8 cellular contexts compared by ENCODE assay signal in the genomic region with DNA sequence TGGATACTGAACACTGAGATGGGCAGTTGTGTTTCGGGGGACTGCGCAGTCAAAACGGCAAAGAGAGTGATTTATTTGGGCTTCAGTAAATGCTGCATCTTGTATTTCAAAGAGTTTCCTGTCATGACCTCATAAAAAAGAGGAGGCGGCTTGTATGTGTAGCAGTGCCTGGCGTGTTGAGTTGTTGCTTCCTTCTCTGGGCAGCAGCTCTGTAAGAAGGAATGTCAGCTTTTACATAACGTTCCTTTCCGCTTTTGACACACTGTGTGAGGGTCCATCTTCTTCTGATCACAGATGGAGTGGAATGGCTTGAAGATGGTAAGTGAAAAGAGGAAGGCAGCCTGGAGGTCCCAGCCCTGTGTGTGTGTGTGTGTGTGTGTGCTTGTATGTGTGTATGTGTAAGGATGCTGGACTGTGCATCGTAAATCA. TPM values are rescaled to one million over a fixed set of nuclear protein-coding genes. Genes with fewer than 3 reads are reported as not detected.
DNase-seq lines count a peak whose midpoint lies in the region; ATAC-seq and TF ChIP-seq lines count a peak whose summit lies in the region.

No MANE protein-coding gene starts in this region.

- in situ Hi-C loops in GM13977 (cut with MboI; ENCODE audit: low pct_unique_long_range_greater_than_20kb, low sequenced_read_pairs, unreplicated experiment): no loop called here

- TF ChIP-seq CTCF in GM13977 (IDR thresholded peaks at IDR 0.05; ENCODE audit: extremely low read depth, insufficient read depth, missing control alignments): no peak

- peak overlapping the region; percentile 13 for H3K27ac ChIP-seq in layer of hippocampus (ENCODE audit: low read depth, low read length)

- H3K27me3 ChIP-seq in layer of hippocampus (ENCODE audit: control insufficient read depth, insufficient read depth, low read length): no peaks in the 10 kb centered on the region

- ATAC-seq in SK-N-SH treated with all-trans-retinoic acid at 6 μM for 48 hours: peak; percentile 75

- DNase-seq in COLO668 (lab: John Stamatoyannopoulos, UW; ENCODE audit: unreplicated experiment) (peak; percentile 84), NCI-H128 (lab: John Stamatoyannopoulos, UW; ENCODE audit: unreplicated experiment) (peak; percentile 66), iPS-NIHi7 (ENCODE audit: extremely low spot score) (no peak), mucosa of gallbladder (ENCODE audit: low spot score) (no peak), GM13977 (ENCODE audit: low spot score) (no peak)
- no peak for DNase-seq in activated CD4-positive, alpha-beta T cell treated with anti-CD3 and anti-CD28 coated beads, Interleukin-2, amount 50 U/mL, for 48 hours

TF ChIP-seq in SK-N-SH treated with all-trans-retinoic acid at 6 μM for 48 hours, 23 proteins besides CTCF, POLR2A, EP300 and RAD21:
- no peak for TF ChIP-seq SNAI2 (CRISPR knock-in tag; IDR thresholded peaks at IDR 0.05)
- no peak for TF ChIP-seq TCF4 (CRISPR knock-in tag; IDR thresholded peaks at IDR 0.05; ENCODE audit: borderline replicate concordance)
- TF ChIP-seq ZNF8 (CRISPR knock-in tag; IDR thresholded peaks at IDR 0.05): no peak
- TF ChIP-seq ZNF70 (CRISPR knock-in tag; IDR thresholded peaks at IDR 0.05): no peak
- TF ChIP-seq, protein P1, sequence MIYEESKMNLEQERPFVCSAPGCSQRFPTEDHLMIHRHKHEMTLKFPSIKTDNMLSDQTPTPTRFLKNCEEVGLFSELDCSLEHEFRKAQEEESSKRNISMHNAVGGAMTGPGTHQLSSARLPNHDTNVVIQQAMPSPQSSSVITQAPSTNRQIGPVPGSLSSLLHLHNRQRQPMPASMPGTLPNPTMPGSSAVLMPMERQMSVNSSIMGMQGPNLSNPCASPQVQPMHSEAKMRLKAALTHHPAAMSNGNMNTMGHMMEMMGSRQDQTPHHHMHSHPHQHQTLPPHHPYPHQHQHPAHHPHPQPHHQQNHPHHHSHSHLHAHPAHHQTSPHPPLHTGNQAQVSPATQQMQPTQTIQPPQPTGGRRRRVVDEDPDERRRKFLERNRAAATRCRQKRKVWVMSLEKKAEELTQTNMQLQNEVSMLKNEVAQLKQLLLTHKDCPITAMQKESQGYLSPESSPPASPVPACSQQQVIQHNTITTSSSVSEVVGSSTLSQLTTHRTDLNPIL (CRISPR knock-in tag; IDR thresholded peaks at IDR 0.05; ENCODE audit: low read depth): no peak
- TF ChIP-seq, protein P2, sequence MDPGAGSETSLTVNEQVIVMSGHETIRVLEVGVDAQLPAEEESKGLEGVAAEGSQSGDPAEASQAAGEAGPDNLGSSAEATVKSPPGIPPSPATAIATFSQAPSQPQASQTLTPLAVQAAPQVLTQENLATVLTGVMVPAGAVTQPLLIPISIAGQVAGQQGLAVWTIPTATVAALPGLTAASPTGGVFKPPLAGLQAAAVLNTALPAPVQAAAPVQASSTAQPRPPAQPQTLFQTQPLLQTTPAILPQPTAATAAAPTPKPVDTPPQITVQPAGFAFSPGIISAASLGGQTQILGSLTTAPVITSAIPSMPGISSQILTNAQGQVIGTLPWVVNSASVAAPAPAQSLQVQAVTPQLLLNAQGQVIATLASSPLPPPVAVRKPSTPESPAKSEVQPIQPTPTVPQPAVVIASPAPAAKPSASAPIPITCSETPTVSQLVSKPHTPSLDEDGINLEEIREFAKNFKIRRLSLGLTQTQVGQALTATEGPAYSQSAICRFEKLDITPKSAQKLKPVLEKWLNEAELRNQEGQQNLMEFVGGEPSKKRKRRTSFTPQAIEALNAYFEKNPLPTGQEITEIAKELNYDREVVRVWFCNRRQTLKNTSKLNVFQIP (CRISPR knock-in tag; IDR thresholded peaks at IDR 0.05; ENCODE audit: borderline replicate concordance, low read depth): no peak
- TF ChIP-seq ESRRG (CRISPR knock-in tag; IDR thresholded peaks at IDR 0.05): no peak
- TF ChIP-seq, protein P3, sequence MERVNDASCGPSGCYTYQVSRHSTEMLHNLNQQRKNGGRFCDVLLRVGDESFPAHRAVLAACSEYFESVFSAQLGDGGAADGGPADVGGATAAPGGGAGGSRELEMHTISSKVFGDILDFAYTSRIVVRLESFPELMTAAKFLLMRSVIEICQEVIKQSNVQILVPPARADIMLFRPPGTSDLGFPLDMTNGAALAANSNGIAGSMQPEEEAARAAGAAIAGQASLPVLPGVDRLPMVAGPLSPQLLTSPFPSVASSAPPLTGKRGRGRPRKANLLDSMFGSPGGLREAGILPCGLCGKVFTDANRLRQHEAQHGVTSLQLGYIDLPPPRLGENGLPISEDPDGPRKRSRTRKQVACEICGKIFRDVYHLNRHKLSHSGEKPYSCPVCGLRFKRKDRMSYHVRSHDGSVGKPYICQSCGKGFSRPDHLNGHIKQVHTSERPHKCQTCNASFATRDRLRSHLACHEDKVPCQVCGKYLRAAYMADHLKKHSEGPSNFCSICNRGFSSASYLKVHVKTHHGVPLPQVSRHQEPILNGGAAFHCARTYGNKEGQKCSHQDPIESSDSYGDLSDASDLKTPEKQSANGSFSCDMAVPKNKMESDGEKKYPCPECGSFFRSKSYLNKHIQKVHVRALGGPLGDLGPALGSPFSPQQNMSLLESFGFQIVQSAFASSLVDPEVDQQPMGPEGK (CRISPR knock-in tag; IDR thresholded peaks at IDR 0.05; ENCODE audit: borderline replicate concordance): no peak
- TF ChIP-seq, protein P4, sequence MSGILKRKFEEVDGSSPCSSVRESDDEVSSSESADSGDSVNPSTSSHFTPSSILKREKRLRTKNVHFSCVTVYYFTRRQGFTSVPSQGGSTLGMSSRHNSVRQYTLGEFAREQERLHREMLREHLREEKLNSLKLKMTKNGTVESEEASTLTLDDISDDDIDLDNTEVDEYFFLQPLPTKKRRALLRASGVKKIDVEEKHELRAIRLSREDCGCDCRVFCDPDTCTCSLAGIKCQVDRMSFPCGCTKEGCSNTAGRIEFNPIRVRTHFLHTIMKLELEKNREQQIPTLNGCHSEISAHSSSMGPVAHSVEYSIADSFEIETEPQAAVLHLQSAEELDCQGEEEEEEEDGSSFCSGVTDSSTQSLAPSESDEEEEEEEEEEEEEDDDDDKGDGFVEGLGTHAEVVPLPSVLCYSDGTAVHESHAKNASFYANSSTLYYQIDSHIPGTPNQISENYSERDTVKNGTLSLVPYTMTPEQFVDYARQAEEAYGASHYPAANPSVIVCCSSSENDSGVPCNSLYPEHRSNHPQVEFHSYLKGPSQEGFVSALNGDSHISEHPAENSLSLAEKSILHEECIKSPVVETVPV (CRISPR knock-in tag; IDR thresholded peaks at IDR 0.05): no peak
- no peak for TF ChIP-seq CSDC2 (CRISPR knock-in tag; IDR thresholded peaks at IDR 0.05)
- no peak for TF ChIP-seq RARB (CRISPR knock-in tag; IDR thresholded peaks at IDR 0.05)
- no peak for TF ChIP-seq TOX (CRISPR knock-in tag; IDR thresholded peaks at IDR 0.05; ENCODE audit: borderline replicate concordance)
- TF ChIP-seq, protein P5, sequence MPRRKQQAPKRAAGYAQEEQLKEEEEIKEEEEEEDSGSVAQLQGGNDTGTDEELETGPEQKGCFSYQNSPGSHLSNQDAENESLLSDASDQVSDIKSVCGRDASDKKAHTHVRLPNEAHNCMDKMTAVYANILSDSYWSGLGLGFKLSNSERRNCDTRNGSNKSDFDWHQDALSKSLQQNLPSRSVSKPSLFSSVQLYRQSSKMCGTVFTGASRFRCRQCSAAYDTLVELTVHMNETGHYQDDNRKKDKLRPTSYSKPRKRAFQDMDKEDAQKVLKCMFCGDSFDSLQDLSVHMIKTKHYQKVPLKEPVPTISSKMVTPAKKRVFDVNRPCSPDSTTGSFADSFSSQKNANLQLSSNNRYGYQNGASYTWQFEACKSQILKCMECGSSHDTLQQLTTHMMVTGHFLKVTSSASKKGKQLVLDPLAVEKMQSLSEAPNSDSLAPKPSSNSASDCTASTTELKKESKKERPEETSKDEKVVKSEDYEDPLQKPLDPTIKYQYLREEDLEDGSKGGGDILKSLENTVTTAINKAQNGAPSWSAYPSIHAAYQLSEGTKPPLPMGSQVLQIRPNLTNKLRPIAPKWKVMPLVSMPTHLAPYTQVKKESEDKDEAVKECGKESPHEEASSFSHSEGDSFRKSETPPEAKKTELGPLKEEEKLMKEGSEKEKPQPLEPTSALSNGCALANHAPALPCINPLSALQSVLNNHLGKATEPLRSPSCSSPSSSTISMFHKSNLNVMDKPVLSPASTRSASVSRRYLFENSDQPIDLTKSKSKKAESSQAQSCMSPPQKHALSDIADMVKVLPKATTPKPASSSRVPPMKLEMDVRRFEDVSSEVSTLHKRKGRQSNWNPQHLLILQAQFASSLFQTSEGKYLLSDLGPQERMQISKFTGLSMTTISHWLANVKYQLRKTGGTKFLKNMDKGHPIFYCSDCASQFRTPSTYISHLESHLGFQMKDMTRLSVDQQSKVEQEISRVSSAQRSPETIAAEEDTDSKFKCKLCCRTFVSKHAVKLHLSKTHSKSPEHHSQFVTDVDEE (CRISPR knock-in tag; IDR thresholded peaks at IDR 0.05): no peak
- TF ChIP-seq OSR1 (CRISPR knock-in tag; IDR thresholded peaks at IDR 0.05): no peak
- no peak for TF ChIP-seq PPARA (CRISPR knock-in tag; IDR thresholded peaks at IDR 0.05; ENCODE audit: borderline replicate concordance)
- TF ChIP-seq BACH2 (CRISPR knock-in tag; IDR thresholded peaks at IDR 0.05; ENCODE audit: borderline replicate concordance): no peak
- TF ChIP-seq ZC3H10 (CRISPR knock-in tag; IDR thresholded peaks at IDR 0.05): no peak
- TF ChIP-seq ZFP3 (CRISPR knock-in tag; IDR thresholded peaks at IDR 0.05): no peak
- no peak for TF ChIP-seq ZNF565 (CRISPR knock-in tag; conservative IDR thresholded peaks at IDR 0.05; ENCODE audit: low read depth)

RNA-seq across cellular contexts. Expression of a gene that starts 0.9 kb away (rescaled TPM):
- total RNA-seq in mucosa of gallbladder: 0.43 TPM

Comparison
In these comparisons a context has a peak if more than half of its experiments do, and no peak if none do; other contexts are left out.
1. DNase-seq: peak in COLO668 (single experiment) and NCI-H128 (single experiment); none in iPS-NIHi7 (single experiment), activated CD4-positive, alpha-beta T cell treated with anti-CD3 and anti-CD28 coated beads, Interleukin-2, amount 50 U/mL, for 48 hours (0 of 2), mucosa of gallbladder (single experiment) and GM13977 (single experiment).